Comparison of ENCODE assay signal across 1 cellular context in genomic region chr1:54715493-54716298, GRCh38.
A peak's percentile ranks its signal among the peaks of the same experiment; 100 is the strongest.
TF ChIP-seq lines count a peak whose summit lies in the region.

TSS of gene TTC4 (plus strand) at chr1:54715861. CDS start at chr1:54715909, 48 bp downstream.

TF ChIP-seq in GM12878, 131 proteins besides CTCF, POLR2A, EP300 and RAD21 (continued from another document and continues in another):
- TF ChIP-seq ZBTB11 (CRISPR knock-in tag; IDR thresholded peaks at IDR 0.05) (peak; percentile 97), SMAD5 (IDR thresholded peaks at IDR 0.05; ENCODE audit: low read depth) (peak; percentile 89), SUZ12 (IDR thresholded peaks at IDR 0.05; ENCODE audit: unreplicated experiment) (no peak), SPI1 (IDR thresholded peaks at IDR 0.05; ENCODE audit: borderline replicate concordance, insufficient read depth, low read depth, low read length) (no peak), BCL3 (IDR thresholded peaks at IDR 0.05; ENCODE audit: borderline replicate concordance, insufficient read depth, low read depth, low read length, poor library complexity, severe bottlenecking) (no peak), TARDBP (IDR thresholded peaks at IDR 0.05; ENCODE audit: borderline replicate concordance) (0 out of 2 replicates have a peak, but pooled peaks have one; percentile 75), JUNB (IDR thresholded peaks at IDR 0.05) (0 out of 2 replicates have a peak, but pooled peaks have one; percentile 16), RUNX3 (IDR thresholded peaks at IDR 0.05; ENCODE audit: low read length) (peak; percentile 76), CHD2 (IDR thresholded peaks at IDR 0.05; ENCODE audit: borderline replicate concordance, low read depth, low read length) (peak; percentile 66), HDGF (IDR thresholded peaks at IDR 0.05) (no peak), ZNF24 (IDR thresholded peaks at IDR 0.05) (peak; percentile 82), ATF2 (IDR thresholded peaks at IDR 0.05; ENCODE audit: low read length) (no peak; the same call in 1 of the 2 replicates), LARP7 (IDR thresholded peaks at IDR 0.05) (peak; percentile 90), CREM (IDR thresholded peaks at IDR 0.05; ENCODE audit: low read depth) (peak; percentile 62), GABPA (IDR thresholded peaks at IDR 0.05; ENCODE audit: low read depth) (peak; percentile 98), E4F1 (IDR thresholded peaks at IDR 0.05; ENCODE audit: borderline replicate concordance, partially characterized antibody) (peak; percentile 26), SRF (IDR thresholded peaks at IDR 0.05; ENCODE audit: low read depth in 2 of 2, low read length in 2 of 2) (peak in 1 of 2 experiments; percentile 90; a peak in 2 of 4 replicates), ATF7 (IDR thresholded peaks at IDR 0.05; ENCODE audit: low read depth) (no peak), ZNF384 (IDR thresholded peaks at IDR 0.05; ENCODE audit: borderline replicate concordance, low read depth, low read length) (no peak), KLF5 (IDR thresholded peaks at IDR 0.05; ENCODE audit: partially characterized antibody) (peak; percentile 25), JUND (IDR thresholded peaks at IDR 0.05; ENCODE audit: low read depth, low read length) (no peak), BRCA1 (IDR thresholded peaks at IDR 0.05; ENCODE audit: low read depth, low read length) (no peak), RBBP5 (conservative IDR thresholded peaks at IDR 0.05) (no peak), CUX1 (IDR thresholded peaks at IDR 0.05; ENCODE audit: insufficient replicate concordance, low read depth, low read length) (no peak), SREBF2 (IDR thresholded peaks at IDR 0.05; ENCODE audit: low read length) (no peak), DPF2 (IDR thresholded peaks at IDR 0.05) (0 out of 2 replicates have a peak, but pooled peaks have one; percentile 38), KDM1A (IDR thresholded peaks at IDR 0.05; ENCODE audit: borderline replicate concordance) (no peak), FOXK2 (IDR thresholded peaks at IDR 0.05) (no peak), ZSCAN29 (IDR thresholded peaks at IDR 0.05) (no peak), MEF2A (IDR thresholded peaks at IDR 0.05; ENCODE audit: insufficient read depth, low read depth, low read length) (0 out of 2 replicates have a peak, but pooled peaks have one; percentile 38), MEF2B (IDR thresholded peaks at IDR 0.05; ENCODE audit: partially characterized antibody, poor library complexity, severe bottlenecking) (peak; percentile 36), RCOR1 (conservative IDR thresholded peaks at IDR 0.05; ENCODE audit: low read depth, low read length) (no peak), ESRRA (IDR thresholded peaks at IDR 0.05; ENCODE audit: low read length) (no peak), TCF7 (IDR thresholded peaks at IDR 0.05; ENCODE audit: borderline replicate concordance) (no peak), SKIL (IDR thresholded peaks at IDR 0.05; ENCODE audit: low read depth, poor library complexity, severe bottlenecking) (no peak), ETV6 (conservative IDR thresholded peaks at IDR 0.05 in 1 of 2, IDR thresholded peaks at IDR 0.05 in 1 of 2; ENCODE audit: borderline replicate concordance in 1 of 2, low read depth in 1 of 2) (no peak), ZNF217 (IDR thresholded peaks at IDR 0.05) (no peak; the same call in 1 of the 2 replicates), ZBTB33 (IDR thresholded peaks at IDR 0.05) (no peak), ZZZ3 (IDR thresholded peaks at IDR 0.05; ENCODE audit: control insufficient read depth, insufficient read length, low read depth) (no peak), ZBED1 (IDR thresholded peaks at IDR 0.05; ENCODE audit: borderline replicate concordance) (peak; percentile 52; the same call in 1 of the 2 replicates), MYC (IDR thresholded peaks at IDR 0.05; ENCODE audit: insufficient read depth, insufficient read length, insufficient replicate concordance, low read length, severe bottlenecking) (peak; percentile 74), NFIC (IDR thresholded peaks at IDR 0.05; ENCODE audit: low read depth, low read length) (no peak), SIX5 (IDR thresholded peaks at IDR 0.05; ENCODE audit: low read depth, low read length, severe bottlenecking) (peak; percentile 64)
